In genomic region chr15:27137127-27137526, GRCh38 we compare ENCODE assay signal across 38 cellular contexts.
"Had no signal": no experiment of that assay in that cellular context is flagged by ENCODE, and none has a peak within 500 bp of the region (broad histone marks: within the 10 kb centered on the region; RNA-seq: fewer than 3 reads in every experiment).

No MANE protein-coding gene starts in this region.

- H3K27me3 ChIP-seq: ascending aorta, cardiac muscle cell had no signal

- DNase-seq: activated CD4-positive, alpha-beta memory T cell treated with anti-CD3 and anti-CD28 coated beads, Interleukin-2, amount 10 ng/mL, durations not matched to agents 7 days and 5 days; activated CD4-positive, alpha-beta T cell treated with anti-CD3 and anti-CD28 coated beads for 1 hour; activated CD4-positive, alpha-beta T cell treated with anti-CD3 and anti-CD28 coated beads for 36 hours; activated CD4-positive, alpha-beta T cell treated with anti-CD3 and anti-CD28 coated beads for 48 hours; activated CD4-positive, alpha-beta T cell treated with anti-CD3 and anti-CD28 coated beads, Interleukin-2, amount 10 ng/mL, durations not matched to agents 7 days and 5 days; activated CD4-positive, alpha-beta T cell treated with anti-CD3 and anti-CD28 coated beads, Interleukin-2, amount 50 U/mL, for 48 hours; activated CD4-positive, CD25-positive, alpha-beta regulatory T cell; activated CD8-positive, alpha-beta memory T cell treated with anti-CD3 and anti-CD28 coated beads for 24 hours; activated CD8-positive, alpha-beta memory T cell treated with anti-CD3 and anti-CD28 coated beads, Interleukin-2, amount 10 ng/mL, durations not matched to agents 7 days and 5 days; activated CD8-positive, alpha-beta memory T cell treated with anti-CD3 and anti-CD28 coated beads, Interleukin-2, amount 50 U/mL, for 48 hours; activated CD8-positive, alpha-beta T cell treated with anti-CD3 and anti-CD28 coated beads, Interleukin-2, amount 10 ng/mL, durations not matched to agents 7 days and 5 days; activated effector memory CD4-positive, alpha-beta T cell treated with Interleukin-2 at 50 U/mL for 16 hours; activated gamma-delta T cell; activated naive CD4-positive, alpha-beta T cell treated with anti-CD3 and anti-CD28 coated beads, Interleukin-2, amount 10 ng/mL, durations not matched to agents 7 days and 5 days; activated naive CD4-positive, alpha-beta T cell treated with Interleukin-2 at 50 U/mL for 16 hours; activated naive CD8-positive, alpha-beta T cell treated with anti-CD3 and anti-CD28 coated beads, Interleukin-2, amount 10 ng/mL, durations not matched to agents 7 days and 5 days; activated naive CD8-positive, alpha-beta T cell treated with anti-CD3 and anti-CD28 coated beads, Interleukin-2, amount 50 U/mL, for 24 hours; activated T-cell treated with anti-CD3 and anti-CD28 coated beads, Interleukin-2, amount 50 U/mL, for 24 hours; activated T-cell treated with anti-CD3 and anti-CD28 coated beads, Interleukin-2, amount 50 U/mL, for 48 hours; amygdala; anterior cingulate cortex; caudate nucleus; cerebellar nuclear complex; T-helper 1 cell; T-helper 2 cell; T-helper 9 cell; WERI-Rb-1 had no signal

- H3K4me3 Mint-ChIP-seq: activated CD4-positive, alpha-beta memory T cell treated with anti-CD3 and anti-CD28 coated beads, Interleukin-2, amount 10 ng/mL, durations not matched to agents 7 days and 5 days; activated CD4-positive, alpha-beta T cell treated with anti-CD3 and anti-CD28 coated beads for 36 hours; activated CD4-positive, alpha-beta T cell treated with anti-CD3 and anti-CD28 coated beads, Interleukin-2, amount 10 ng/mL, durations not matched to agents 7 days and 5 days; activated CD8-positive, alpha-beta memory T cell treated with anti-CD3 and anti-CD28 coated beads, Interleukin-2, amount 10 ng/mL, durations not matched to agents 7 days and 5 days; activated CD8-positive, alpha-beta T cell treated with anti-CD3 and anti-CD28 coated beads, Interleukin-2, amount 10 ng/mL, durations not matched to agents 7 days and 5 days; activated naive CD4-positive, alpha-beta T cell treated with anti-CD3 and anti-CD28 coated beads, Interleukin-2, amount 10 ng/mL, durations not matched to agents 7 days and 5 days; activated naive CD4-positive, alpha-beta T cell treated with anti-CD3 and anti-CD28 coated beads, Interleukin-2, amount 50 U/mL, for 24 hours; activated naive CD8-positive, alpha-beta T cell; activated naive CD8-positive, alpha-beta T cell treated with anti-CD3 and anti-CD28 coated beads, Interleukin-2, amount 10 ng/mL, durations not matched to agents 7 days and 5 days; activated naive CD8-positive, alpha-beta T cell treated with anti-CD3 and anti-CD28 coated beads, Interleukin-2, amount 50 U/mL, for 24 hours; activated T-cell treated with anti-CD3 and anti-CD28 coated beads, Interleukin-2, amount 50 U/mL, for 24 hours; brain; central memory CD8-positive, alpha-beta T cell; T-helper 1 cell treated with Interleukin-12 subunit alpha and Interleukin-12 subunit beta and Interleukin-4 antibody, amounts not matched to agents 30 μg/mL and 1 μg/mL, for 36 hours; T-helper 2 cell treated with Interferon-gamma antibody and Interleukin-4, amounts not matched to agents 5 μg/mL and 100 μg/mL, for 36 hours; WTC11 had no signal

- H3K36me3 Mint-ChIP-seq: activated CD8-positive, alpha-beta memory T cell treated with anti-CD3 and anti-CD28 coated beads, Interleukin-2, amount 10 ng/mL, durations not matched to agents 7 days and 5 days; activated naive CD4-positive, alpha-beta T cell treated with anti-CD3 and anti-CD28 coated beads, Interleukin-2, amount 10 ng/mL, durations not matched to agents 7 days and 5 days; activated naive CD4-positive, alpha-beta T cell treated with anti-CD3 and anti-CD28 coated beads, Interleukin-2, amount 50 U/mL, for 24 hours; activated naive CD8-positive, alpha-beta T cell; activated naive CD8-positive, alpha-beta T cell treated with anti-CD3 and anti-CD28 coated beads, Interleukin-2, amount 10 ng/mL, durations not matched to agents 7 days and 5 days; brain; WTC11 had no signal

- H3K4me3 ChIP-seq: ascending aorta, cardiac muscle cell had no signal

- H3K4me1 Mint-ChIP-seq: activated CD4-positive, alpha-beta memory T cell treated with anti-CD3 and anti-CD28 coated beads, Interleukin-2, amount 10 ng/mL, durations not matched to agents 7 days and 5 days; activated CD4-positive, alpha-beta T cell treated with anti-CD3 and anti-CD28 coated beads for 36 hours; activated CD4-positive, alpha-beta T cell treated with anti-CD3 and anti-CD28 coated beads, Interleukin-2, amount 10 ng/mL, durations not matched to agents 7 days and 5 days; activated CD8-positive, alpha-beta memory T cell treated with anti-CD3 and anti-CD28 coated beads, Interleukin-2, amount 10 ng/mL, durations not matched to agents 7 days and 5 days; activated naive CD4-positive, alpha-beta T cell treated with anti-CD3 and anti-CD28 coated beads, Interleukin-2, amount 10 ng/mL, durations not matched to agents 7 days and 5 days; activated naive CD4-positive, alpha-beta T cell treated with anti-CD3 and anti-CD28 coated beads, Interleukin-2, amount 50 U/mL, for 24 hours; activated naive CD8-positive, alpha-beta T cell treated with anti-CD3 and anti-CD28 coated beads, Interleukin-2, amount 10 ng/mL, durations not matched to agents 7 days and 5 days; activated naive CD8-positive, alpha-beta T cell treated with anti-CD3 and anti-CD28 coated beads, Interleukin-2, amount 50 U/mL, for 24 hours; central memory CD8-positive, alpha-beta T cell had no signal

- H3K36me3 ChIP-seq: ascending aorta, cardiac muscle cell, WERI-Rb-1 had no signal

- ATAC-seq: activated CD4-positive, alpha-beta T cell treated with anti-CD3 and anti-CD28 coated beads for 36 hours; activated CD4-positive, CD25-positive, alpha-beta regulatory T cell treated with anti-CD3 and anti-CD28 coated beads, Interleukin-2, amount 50 U/mL, for 24 hours; activated CD8-positive, alpha-beta memory T cell treated with anti-CD3 and anti-CD28 coated beads, Interleukin-2, amount 10 ng/mL, durations not matched to agents 7 days and 5 days; activated CD8-positive, alpha-beta T cell treated with anti-CD3 and anti-CD28 coated beads, Interleukin-2, amount 10 ng/mL, durations not matched to agents 7 days and 5 days; activated naive CD8-positive, alpha-beta T cell treated with anti-CD3 and anti-CD28 coated beads, Interleukin-2, amount 50 U/mL, for 24 hours; WTC11 had no signal

- H3K27ac Mint-ChIP-seq: activated CD4-positive, alpha-beta memory T cell treated with anti-CD3 and anti-CD28 coated beads, Interleukin-2, amount 10 ng/mL, durations not matched to agents 7 days and 5 days; activated CD4-positive, alpha-beta T cell treated with anti-CD3 and anti-CD28 coated beads for 36 hours; activated CD4-positive, alpha-beta T cell treated with anti-CD3 and anti-CD28 coated beads, Interleukin-2, amount 10 ng/mL, durations not matched to agents 7 days and 5 days; activated CD8-positive, alpha-beta memory T cell treated with anti-CD3 and anti-CD28 coated beads, Interleukin-2, amount 10 ng/mL, durations not matched to agents 7 days and 5 days; activated CD8-positive, alpha-beta T cell treated with anti-CD3 and anti-CD28 coated beads, Interleukin-2, amount 10 ng/mL, durations not matched to agents 7 days and 5 days; activated naive CD4-positive, alpha-beta T cell treated with anti-CD3 and anti-CD28 coated beads, Interleukin-2, amount 10 ng/mL, durations not matched to agents 7 days and 5 days; activated naive CD4-positive, alpha-beta T cell treated with anti-CD3 and anti-CD28 coated beads, Interleukin-2, amount 50 U/mL, for 24 hours; activated naive CD8-positive, alpha-beta T cell; activated naive CD8-positive, alpha-beta T cell treated with anti-CD3 and anti-CD28 coated beads, Interleukin-2, amount 10 ng/mL, durations not matched to agents 7 days and 5 days; activated naive CD8-positive, alpha-beta T cell treated with anti-CD3 and anti-CD28 coated beads, Interleukin-2, amount 50 U/mL, for 24 hours; activated T-cell treated with anti-CD3 and anti-CD28 coated beads, Interleukin-2, amount 50 U/mL, for 24 hours; activated T-helper 2 cell treated with anti-CD3 and anti-CD28 coated beads, Interferon-gamma antibody, Interleukin-2, Interleukin-4, amounts not matched to agents 10 μg/mL and 5 μg/mL and 100 μg/mL, durations not matched to agents 14 hours and 24 hours and 36 hours; brain; T-helper 1 cell treated with Interleukin-12 subunit alpha and Interleukin-12 subunit beta and Interleukin-4 antibody, amounts not matched to agents 30 μg/mL and 1 μg/mL, for 36 hours; T-helper 2 cell treated with Interferon-gamma antibody and Interleukin-4, amounts not matched to agents 5 μg/mL and 100 μg/mL, for 36 hours; WTC11 had no signal

- H3K9me3 ChIP-seq: ascending aorta had no signal

- H3K27ac ChIP-seq: ascending aorta, cardiac muscle cell, WERI-Rb-1 had no signal

- H3K27me3 Mint-ChIP-seq: activated CD4-positive, alpha-beta memory T cell treated with anti-CD3 and anti-CD28 coated beads, Interleukin-2, amount 10 ng/mL, durations not matched to agents 7 days and 5 days; activated CD4-positive, alpha-beta T cell treated with anti-CD3 and anti-CD28 coated beads, Interleukin-2, amount 10 ng/mL, durations not matched to agents 7 days and 5 days; activated CD8-positive, alpha-beta memory T cell treated with anti-CD3 and anti-CD28 coated beads, Interleukin-2, amount 10 ng/mL, durations not matched to agents 7 days and 5 days; activated naive CD4-positive, alpha-beta T cell treated with anti-CD3 and anti-CD28 coated beads, Interleukin-2, amount 10 ng/mL, durations not matched to agents 7 days and 5 days; activated naive CD8-positive, alpha-beta T cell treated with anti-CD3 and anti-CD28 coated beads, Interleukin-2, amount 10 ng/mL, durations not matched to agents 7 days and 5 days; activated naive CD8-positive, alpha-beta T cell treated with anti-CD3 and anti-CD28 coated beads, Interleukin-2, amount 50 U/mL, for 24 hours; central memory CD8-positive, alpha-beta T cell had no signal

- H3K4me1 ChIP-seq: ascending aorta had no signal
